26 cellular contexts compared by ENCODE assay signal in genomic region chr2:21856638-21857037, GRCh38.
DNase-seq lines count a peak whose midpoint lies in the region; ATAC-seq, FAIRE-seq and TF ChIP-seq lines count a peak whose summit lies in the region.
"Had no signal": no experiment of that assay in that cellular context is flagged by ENCODE, and none has a peak within 500 bp of the region (broad histone marks: within the 10 kb centered on the region; RNA-seq: fewer than 3 reads in every experiment).

No MANE protein-coding gene starts in this region.

- H4K91ac ChIP-seq in H1 (replicated peaks; ENCODE audit: insufficient read length, low read length): no peak overlapping the region

- H3K79me2 ChIP-seq in GM23338 (replicated peaks; ENCODE audit: insufficient read depth): no peaks in the 10 kb centered on the region
- no peaks in the 10 kb centered on the region for H3K79me2 ChIP-seq in H1 (ENCODE audit: control insufficient read depth in 1 of 2, insufficient read depth in 2 of 2, low read length in 2 of 2)

- H3K27me3 Mint-ChIP-seq in GM23338 (ENCODE audit: insufficient read depth, low read depth, poor library complexity): no peaks in the 10 kb centered on the region
- H3K27me3 Mint-ChIP-seq: CD4-positive, alpha-beta memory T cell; CD4-positive, CD25-positive, alpha-beta regulatory T cell; CD8-positive, alpha-beta memory T cell had no signal

- H2BK15ac ChIP-seq in H1 (ENCODE audit: low read length): no peak overlapping the region

- no peak for TF ChIP-seq CTCF in GM23338 (conservative IDR thresholded peaks at IDR 0.05; ENCODE audit: low read depth in 2 of 2)
- no peak for TF ChIP-seq CTCF in H1 (IDR thresholded peaks at IDR 0.05; ENCODE audit: control extremely low read depth in 1 of 3, insufficient read depth in 1 of 3, low read depth in 1 of 3, low read length in 3 of 3)

- no peaks in the 10 kb centered on the region for H3K9me2 ChIP-seq in GM23338 (ENCODE audit: insufficient read depth)

- H3K4me1 ChIP-seq in GM23338 (ENCODE audit: insufficient read depth) (peaks cover 8% of the 10 kb centered on the region), H1 (replicated peaks in 1 of 4; ENCODE audit: control insufficient read depth in 3 of 4, insufficient read depth in 4 of 4, low read length in 3 of 4) (peaks cover 0 to 6% (median 5%) of the 10 kb centered on the region in 4 experiments; a peak in 3 of 7 replicates)
- H3K4me1 ChIP-seq: BE2C had no signal

- no peaks in the 10 kb centered on the region for H3K36me3 Mint-ChIP-seq in GM23338 (ENCODE audit: low read depth)
- H3K36me3 Mint-ChIP-seq: CD14-positive monocyte; CD4-positive, alpha-beta memory T cell; CD4-positive, CD25-positive, alpha-beta regulatory T cell; CD8-positive, alpha-beta memory T cell had no signal

- H4K20me1 ChIP-seq in GM23338 (replicated peaks; ENCODE audit: insufficient read depth): no peaks in the 10 kb centered on the region
- no peaks in the 10 kb centered on the region for H4K20me1 ChIP-seq in H1 (replicated peaks in 1 of 2; ENCODE audit: control insufficient read depth in 1 of 2, insufficient read depth in 2 of 2, low read length in 2 of 2)
- H4K20me1 ChIP-seq: BLaER1 had no signal

- no peak overlapping the region for H2AFZ ChIP-seq in GM23338
- H2AFZ ChIP-seq in H1 (ENCODE audit: low read length): peak overlapping the region; percentile 76

- H3F3A ChIP-seq in GM23338 (replicated peaks; ENCODE audit: low read depth): no peaks in the 10 kb centered on the region

- no peak overlapping the region for H3K4me3 Mint-ChIP-seq in GM23338
- H3K4me3 Mint-ChIP-seq: CD14-positive monocyte; CD4-positive, alpha-beta memory T cell; CD4-positive, CD25-positive, alpha-beta regulatory T cell; CD8-positive, alpha-beta memory T cell had no signal

- H3K9me3 ChIP-seq in H1 (ENCODE audit: insufficient read depth in 2 of 2, low read depth in 1 of 2, low read length in 1 of 2): no peaks in the 10 kb centered on the region; a peak in 1 of 4 replicates
- H3K9me3 ChIP-seq: BE2C had no signal

- no peak overlapping the region for H4K8ac ChIP-seq in H1 (ENCODE audit: extremely low read depth, insufficient read depth, low read length)

- POLR2A ChIA-PET in H1 (lab: Charles Lee; ENCODE audit: partially characterized antibody): no interaction called here

- H3K27ac ChIP-seq in GM23338 (ENCODE audit: low read depth) (no peak overlapping the region), H1 (ENCODE audit: low read depth, low read length) (no peak overlapping the region)
- H3K27ac ChIP-seq: BLaER1 had no signal

- no peaks in the 10 kb centered on the region for H3K23me2 ChIP-seq in H1 (ENCODE audit: low read depth, low read length)

- TF ChIP-seq POLR2A in H1 (IDR thresholded peaks at IDR 0.05; ENCODE audit: control extremely low read depth in 1 of 2, low read depth in 2 of 2, low read length in 2 of 2): no peak

- H3K23ac ChIP-seq in H1 (ENCODE audit: insufficient read length): no peak overlapping the region

- no peak overlapping the region for H4K5ac ChIP-seq in H1 (ENCODE audit: insufficient read length, low read depth, low read length)

- peaks cover 23% of the 10 kb centered on the region for H3K4me1 Mint-ChIP-seq in GM23338
- H3K4me1 Mint-ChIP-seq: CD14-positive monocyte; CD4-positive, alpha-beta memory T cell; CD4-positive, CD25-positive, alpha-beta regulatory T cell; CD8-positive, alpha-beta memory T cell had no signal

- no peak for DNase-seq in GM23338 (ENCODE audit: low spot score)
- no peak for DNase-seq in HTR-8/SVneo (ENCODE audit: insufficient read length, low spot score)
- no peak for DNase-seq in H1 (ENCODE audit: low read depth in 1 of 2, low spot score in 2 of 2)
- no peak for DNase-seq in activated gamma-delta T cell (lab: John Stamatoyannopoulos, UW)
- no peak for DNase-seq in HK-2 (ENCODE audit: unreplicated experiment)
- DNase-seq: 8988T; ACHN; BE2C; C1 segment of cervical spinal cord; CD4-positive, alpha-beta memory T cell; CD4-positive, CD25-positive, alpha-beta regulatory T cell; CD8-positive, alpha-beta memory T cell; COR-L47; DMS 273 treated with DMSO at 0.1 percent for 48 hours; DMS153; DMS53; DMS79; DND-41; EL; GDM1 had no signal

- H3K36me3 ChIP-seq in GM23338 (ENCODE audit: insufficient read depth) (no peaks in the 10 kb centered on the region), H1 (ENCODE audit: control insufficient read depth in 2 of 4, insufficient read depth in 4 of 4, low read length in 3 of 4) (no peaks in the 10 kb centered on the region)
- H3K36me3 ChIP-seq: BE2C, BLaER1 had no signal

- H3K4me3 ChIP-seq in GM23338: no peak overlapping the region
- no peak overlapping the region for H3K4me3 ChIP-seq in H1 (ENCODE audit: extremely low read depth in 1 of 4, insufficient read depth in 2 of 4, low read depth in 3 of 4, low read length in 4 of 4)
- H3K4me3 ChIP-seq: BLaER1, GM12878 had no signal

- no peak overlapping the region for H2BK5ac ChIP-seq in H1 (ENCODE audit: low read depth, low read length)

- no peak overlapping the region for H2BK20ac ChIP-seq in H1 (ENCODE audit: low read length)

- no peak overlapping the region for H2BK120ac ChIP-seq in H1 (replicated peaks; ENCODE audit: low read depth, low read length)

- no peak for TF ChIP-seq EP300 in H1 (IDR thresholded peaks at IDR 0.05; ENCODE audit: borderline replicate concordance in 1 of 2, low read depth in 2 of 2, low read length in 2 of 2)

- no peak overlapping the region for H2BK12ac ChIP-seq in H1 (ENCODE audit: low read depth, low read length)

- no peak overlapping the region for H3K18ac ChIP-seq in H1 (ENCODE audit: extremely low read depth, low read length)

- H3K14ac ChIP-seq in H1 (ENCODE audit: insufficient read length): no peak overlapping the region

- H3K9ac ChIP-seq in H1 (replicated peaks in 1 of 4; ENCODE audit: extremely low read depth in 1 of 4, low read depth in 3 of 4, low read length in 3 of 4): no peak overlapping the region
- H3K9ac ChIP-seq: BLaER1 had no signal

- H3K4me2 ChIP-seq in GM23338: no peak overlapping the region
- H3K4me2 ChIP-seq in H1 (ENCODE audit: insufficient read depth in 1 of 2, low read depth in 2 of 2, low read length in 2 of 2): peak overlapping the region; percentile 5 to 18; a peak in 1 of 4 replicates
- H3K4me2 ChIP-seq: BLaER1 had no signal

- H3K9me3 Mint-ChIP-seq in GM23338: no peaks in the 10 kb centered on the region

- no peak for TF ChIP-seq RAD21 in H1 (IDR thresholded peaks at IDR 0.05 in 1 of 2, conservative IDR thresholded peaks at IDR 0.05 in 1 of 2; ENCODE audit: low read depth in 2 of 2, low read length in 2 of 2)

- H3K79me1 ChIP-seq in H1 (ENCODE audit: low read depth, low read length): no peaks in the 10 kb centered on the region

- H3K4ac ChIP-seq in H1 (replicated peaks; ENCODE audit: insufficient read length, low read depth, low read length): no peak overlapping the region

- no peak overlapping the region for H3K56ac ChIP-seq in H1 (replicated peaks; ENCODE audit: insufficient read length, low read depth, low read length)

- 49% methylated on average over 3 of the region's 3 CpGs; no CpG with 5 or more reads in 1 of the 2 experiments for WGBS in H1 (ENCODE audit: extremely low coverage in 1 of 2, insufficient coverage in 1 of 2, insufficient read length in 1 of 2, insufficient replicate concordance in 2 of 2, low coverage in 1 of 2, low lambda C conversion rate in 2 of 2, missing lambda C conversion rate in 1 of 2), 2 experiments

- H3K27me3 ChIP-seq in GM23338 (ENCODE audit: insufficient read depth): no peaks in the 10 kb centered on the region
- no peaks in the 10 kb centered on the region for H3K27me3 ChIP-seq in H1 (replicated peaks in 1 of 4; ENCODE audit: control insufficient read depth in 3 of 4, extremely low read depth in 1 of 4, insufficient read depth in 3 of 4, low read length in 3 of 4)
- H3K27me3 ChIP-seq: BE2C, BLaER1 had no signal

- H3K27ac Mint-ChIP-seq in GM23338: peak overlapping the region; percentile 11
- H3K27ac Mint-ChIP-seq: CD14-positive monocyte; CD4-positive, alpha-beta memory T cell; CD4-positive, CD25-positive, alpha-beta regulatory T cell; CD8-positive, alpha-beta memory T cell had no signal

- H2AK5ac ChIP-seq in H1 (ENCODE audit: low read depth, low read length): no peak overlapping the region

- peak; percentile 58; the same call in 2 of the 3 replicates for ATAC-seq in GM23338
- ATAC-seq: GM12878 had no signal

- FAIRE-seq in HTR-8/SVneo (lab: Jason Lieb, UNC): peak; percentile 44
- FAIRE-seq in H1 (lab: Jason Lieb, UNC): no peak
- FAIRE-seq: A204.1, GM12878, GM12892, GM18507 had no signal

- CTCF ChIA-PET in H1 (lab: Charles Lee; ENCODE audit: partially characterized antibody): interaction anchor here (1.0 kb wide), 1 partner anchor 257 kb away, joined by 4 read pairs; no protein-coding TSS in a partner anchor

TF ChIP-seq in GM23338, 12 proteins besides CTCF, POLR2A, EP300 and RAD21 (continues in another document):
- TF ChIP-seq JUNB (IDR thresholded peaks at IDR 0.05; ENCODE audit: unreplicated experiment) (no peak), ETS1 (IDR thresholded peaks at IDR 0.05) (no peak), EZH2 (IDR thresholded peaks at IDR 0.05; ENCODE audit: low read depth, unreplicated experiment) (no peak)

TF ChIP-seq in H1, 55 proteins besides CTCF, POLR2A, EP300 and RAD21 (continues in another document):
- TF ChIP-seq KDM4A (IDR thresholded peaks at IDR 0.05; ENCODE audit: low read depth, low read length, severe bottlenecking) (no peak), TBP (IDR thresholded peaks at IDR 0.05; ENCODE audit: low read depth, low read length) (no peak), RBBP5 (IDR thresholded peaks at IDR 0.05; ENCODE audit: borderline replicate concordance, low read depth, low read length) (no peak), ASH2L (IDR thresholded peaks at IDR 0.05; ENCODE audit: low read length) (no peak), SIN3A (conservative IDR thresholded peaks at IDR 0.05 in 1 of 2, IDR thresholded peaks at IDR 0.05 in 1 of 2; ENCODE audit: low read depth in 1 of 2, low read length in 2 of 2) (no peak), GABPA (IDR thresholded peaks at IDR 0.05; ENCODE audit: borderline replicate concordance, insufficient read depth, low read length) (no peak), JUND (IDR thresholded peaks at IDR 0.05; ENCODE audit: low read length) (no peak), JUN (IDR thresholded peaks at IDR 0.05; ENCODE audit: low read depth, low read length) (no peak), SIX5 (IDR thresholded peaks at IDR 0.05; ENCODE audit: low read depth, low read length) (no peak), BACH1 (IDR thresholded peaks at IDR 0.05; ENCODE audit: low read length) (no peak)
- TF ChIP-seq, protein P1, sequence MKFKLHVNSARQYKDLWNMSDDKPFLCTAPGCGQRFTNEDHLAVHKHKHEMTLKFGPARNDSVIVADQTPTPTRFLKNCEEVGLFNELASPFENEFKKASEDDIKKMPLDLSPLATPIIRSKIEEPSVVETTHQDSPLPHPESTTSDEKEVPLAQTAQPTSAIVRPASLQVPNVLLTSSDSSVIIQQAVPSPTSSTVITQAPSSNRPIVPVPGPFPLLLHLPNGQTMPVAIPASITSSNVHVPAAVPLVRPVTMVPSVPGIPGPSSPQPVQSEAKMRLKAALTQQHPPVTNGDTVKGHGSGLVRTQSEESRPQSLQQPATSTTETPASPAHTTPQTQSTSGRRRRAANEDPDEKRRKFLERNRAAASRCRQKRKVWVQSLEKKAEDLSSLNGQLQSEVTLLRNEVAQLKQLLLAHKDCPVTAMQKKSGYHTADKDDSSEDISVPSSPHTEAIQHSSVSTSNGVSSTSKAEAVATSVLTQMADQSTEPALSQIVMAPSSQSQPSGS (IDR thresholded peaks at IDR 0.05; ENCODE audit: low read length): no peak
